ENCODE assay signal across 8 cellular contexts in genomic region chrX:74923942-74924448, GRCh38. TPM values are rescaled to one million over a fixed set of nuclear protein-coding genes. Genes with fewer than 3 reads are reported as not detected.
A peak's percentile ranks its signal among the peaks of the same experiment; 100 is the strongest.
DNase-seq lines count a peak whose midpoint lies in the region; ATAC-seq and TF ChIP-seq lines count a peak whose summit lies in the region.

No MANE protein-coding gene starts in this region.

- TF ChIP-seq CTCF in lung (IDR thresholded peaks at IDR 0.05; ENCODE audit: control extremely low read depth, extremely low read depth) (no peak), testis (IDR thresholded peaks at IDR 0.05) (no peak)

- H3K4me1 Mint-ChIP-seq in activated naive CD8-positive, alpha-beta T cell treated with anti-CD3 and anti-CD28 coated beads, Interleukin-2, amount 50 U/mL, for 24 hours, result peaks cover 11% of the 10 kb centered on the region

- no peak overlapping the region for H3K27ac Mint-ChIP-seq in activated naive CD8-positive, alpha-beta T cell treated with anti-CD3 and anti-CD28 coated beads, Interleukin-2, amount 50 U/mL, for 24 hours

- intact Hi-C loops in testis (cut with DNase I; ENCODE audit: low total_unique reads), result no loop called here

- TF ChIP-seq POLR2A in testis (IDR thresholded peaks at IDR 0.05), result no peak

- H3K4me1 ChIP-seq in lung (ENCODE audit: control insufficient read depth in 2 of 2, insufficient read depth in 2 of 2, low read length in 2 of 2) (peaks cover 0 to 5% of the 10 kb centered on the region in 2 donors), testis (no peaks in the 10 kb centered on the region)

- H3K4me3 ChIP-seq in lung, result peak overlapping the region; percentile 20
- peak overlapping the region; percentile 40 to 62 for H3K4me3 ChIP-seq in testis

- WGBS in lung, 2 donors, result 5 to 50% methylated on average over 26 to 51 of the region's 51 CpGs
- WGBS in testis, 2 donors, result 2 to 14% methylated on average over 1 to 22 of the region's 51 CpGs

- H3K36me3 ChIP-seq in lung (ENCODE audit: control insufficient read depth in 2 of 2, insufficient read depth in 2 of 2, low read length in 2 of 2), result no peaks in the 10 kb centered on the region
- no peaks in the 10 kb centered on the region for H3K36me3 ChIP-seq in testis (ENCODE audit: low read depth, missing control alignments)

- no peaks in the 10 kb centered on the region for H3K9me3 Mint-ChIP-seq in activated naive CD8-positive, alpha-beta T cell treated with anti-CD3 and anti-CD28 coated beads, Interleukin-2, amount 50 U/mL, for 24 hours

- H3K9me3 ChIP-seq in lung (ENCODE audit: control insufficient read depth in 2 of 2, insufficient read depth in 1 of 2, low read length in 1 of 2) (peaks cover 0 to 11% of the 10 kb centered on the region in 2 donors), testis (no peaks in the 10 kb centered on the region)

- H3K27me3 Mint-ChIP-seq in activated naive CD8-positive, alpha-beta T cell treated with anti-CD3 and anti-CD28 coated beads, Interleukin-2, amount 50 U/mL, for 24 hours, result peaks cover 32% of the 10 kb centered on the region

- no peaks in the 10 kb centered on the region for H3K36me3 Mint-ChIP-seq in activated naive CD8-positive, alpha-beta T cell treated with anti-CD3 and anti-CD28 coated beads, Interleukin-2, amount 50 U/mL, for 24 hours (ENCODE audit: low read depth)

- H3K27me3 ChIP-seq in lung (ENCODE audit: control insufficient read depth, insufficient read depth) (peaks cover 6% of the 10 kb centered on the region), testis (no peaks in the 10 kb centered on the region)

- DNase-seq in activated gamma-delta T cell (lab: John Stamatoyannopoulos, UW), result peak; percentile 6
- DNase-seq in activated gamma-delta T cell treated with Interleukin-2 at 50 U/mL for 16 hours, result no peak
- peak; percentile 9 for DNase-seq in HS-5 (ENCODE audit: low read depth)
- peak; percentile 5 for DNase-seq in activated naive CD8-positive, alpha-beta T cell treated with anti-CD3 and anti-CD28 coated beads, Interleukin-2, amount 50 U/mL, for 24 hours
- no peak for DNase-seq in lung (ENCODE audit: low spot score)
- DNase-seq in testis, result peak; percentile 33
- no peak for DNase-seq in activated CD4-positive, CD25-positive, alpha-beta regulatory T cell treated with anti-CD3 and anti-CD28 coated beads, Interleukin-2, amount 50 U/mL, for 72 hours
- DNase-seq in NK-92 (lab: John Stamatoyannopoulos, UW; ENCODE audit: unreplicated experiment), result no peak

- H3K4me3 Mint-ChIP-seq in activated naive CD8-positive, alpha-beta T cell treated with anti-CD3 and anti-CD28 coated beads, Interleukin-2, amount 50 U/mL, for 24 hours, result peak overlapping the region; percentile 76

- H3K27ac ChIP-seq in lung (ENCODE audit: low read depth in 1 of 2, low read length in 1 of 2) (no peak overlapping the region), testis (no peak overlapping the region)

- ATAC-seq in activated naive CD8-positive, alpha-beta T cell treated with anti-CD3 and anti-CD28 coated beads, Interleukin-2, amount 50 U/mL, for 24 hours, result no peak
- peak; percentile 54 for ATAC-seq in lung (ENCODE audit: insufficient read depth, low FRiP score)

RNA-seq across cellular contexts. Expression of gene NEXMIF, which starts 1.3 kb away (rescaled TPM):
- total RNA-seq in lung (1 to 10 TPM in 1 of 2 donors, under 1 TPM in 1; 0.40 to 1.2 TPM), testis (1 to 10 TPM in 1 of 2 donors, under 1 TPM in 1; 0.71 to 1.3 TPM)
- polyA plus RNA-seq in lung (under 1 TPM; 0.08 to 0.13 TPM), testis (ENCODE audit: insufficient read depth, low read depth, low replicate concordance) (0.47 TPM)

Comparison
In these comparisons a context has a peak if more than half of its experiments do, and no peak if none do; other contexts are left out.
1. DNase-seq: peak in activated gamma-delta T cell (single experiment), HS-5 (single experiment), activated naive CD8-positive, alpha-beta T cell treated with anti-CD3 and anti-CD28 coated beads, Interleukin-2, amount 50 U/mL, for 24 hours (single experiment) and testis (single experiment); none in activated gamma-delta T cell treated with Interleukin-2 at 50 U/mL for 16 hours (single experiment), lung (single experiment), activated CD4-positive, CD25-positive, alpha-beta regulatory T cell treated with anti-CD3 and anti-CD28 coated beads, Interleukin-2, amount 50 U/mL, for 72 hours (single experiment) and NK-92 (single experiment).